8 cellular contexts compared by ENCODE assay signal in genomic region chr4:75213480-75213879, GRCh38.
"Had no signal": no experiment of that assay in that cellular context is flagged by ENCODE, and none has a peak within 500 bp of the region (broad histone marks: within the 10 kb centered on the region; RNA-seq: fewer than 3 reads in every experiment).

No MANE protein-coding gene starts in this region.

- H3K9me3 ChIP-seq: HAP-1 had no signal

- H3K9ac ChIP-seq: GM23248 had no signal

- H2AFZ ChIP-seq: GM23248 had no signal

- H3K27ac ChIP-seq: GM23248 had no signal

- H3K36me3 ChIP-seq: HAP-1 had no signal

- DNase-seq: GM23248, GOT3, H7, H9, HCEC 1CT, HFFc6 had no signal

- H3K4me2 ChIP-seq: GM23338 had no signal

- H3K4me3 ChIP-seq: GM23248, GM23338, HAP-1 had no signal
